ENCODE assay signal across 1 cellular context in genomic region chr4:76585897-76586360, GRCh38.
TF ChIP-seq lines count a peak whose summit lies in the region.

No MANE protein-coding gene starts in this region.

TF ChIP-seq in K562, 482 proteins besides CTCF, POLR2A, EP300 and RAD21 (continued from another document):
- TF ChIP-seq TAL1 (IDR thresholded peaks at IDR 0.05) (no peak), NRF1 (conservative IDR thresholded peaks at IDR 0.05 in 1 of 2, IDR thresholded peaks at IDR 0.05 in 1 of 2) (peak in 1 of 2 experiments; percentile 13; a peak in 1 of 4 replicates), ZNF696 (CRISPR knock-in tag; conservative IDR thresholded peaks at IDR 0.05) (no peak), ZC3H11A (IDR thresholded peaks at IDR 0.05; ENCODE audit: low read depth, low read length) (no peak), SMC3 (conservative IDR thresholded peaks at IDR 0.05; ENCODE audit: insufficient read depth, low read depth, low read length) (no peak), BCL6 (CRISPR knock-in tag; IDR thresholded peaks at IDR 0.05) (no peak), ZNF224 (CRISPR knock-in tag; IDR thresholded peaks at IDR 0.05) (no peak), BCOR (IDR thresholded peaks at IDR 0.05) (no peak), ZNF316 (IDR thresholded peaks at IDR 0.05) (no peak), L3MBTL2 (IDR thresholded peaks at IDR 0.05) (peak; percentile 27; the same call in 1 of the 2 replicates), RBBP5 (IDR thresholded peaks at IDR 0.05; ENCODE audit: borderline replicate concordance, insufficient read depth, low read length, poor library complexity, severe bottlenecking) (no peak), SPI1 (IDR thresholded peaks at IDR 0.05; ENCODE audit: borderline replicate concordance, low read depth, low read length) (peak; percentile 14; the same call in 1 of the 2 replicates), ZNF23 (CRISPR knock-in tag; IDR thresholded peaks at IDR 0.05) (no peak), NFE2 (IDR thresholded peaks at IDR 0.05; ENCODE audit: low read depth) (no peak), ATF3 (IDR thresholded peaks at IDR 0.05) (no peak), ATF3 (CRISPR knock-in tag; conservative IDR thresholded peaks at IDR 0.05) (no peak), CAMTA2 (CRISPR knock-in tag; conservative IDR thresholded peaks at IDR 0.05) (no peak), CHD4 (IDR thresholded peaks at IDR 0.05; ENCODE audit: insufficient read depth, insufficient replicate concordance, low read depth, low read length, poor library complexity, severe bottlenecking) (no peak), ATF1 (CRISPR knock-in tag; IDR thresholded peaks at IDR 0.05) (no peak), ATF1 (tag; IDR thresholded peaks at IDR 0.05) (no peak), HDAC3 (IDR thresholded peaks at IDR 0.05; ENCODE audit: borderline replicate concordance, partially characterized antibody) (no peak), PKNOX1 (IDR thresholded peaks at IDR 0.05) (peak; percentile 64), CBX8 (IDR thresholded peaks at IDR 0.05; ENCODE audit: borderline replicate concordance, extremely low read depth, low read depth, low read length, poor library complexity, severe bottlenecking) (no peak), HLTF (IDR thresholded peaks at IDR 0.05) (no peak), HDAC1 (IDR thresholded peaks at IDR 0.05) (no peak), ZBTB5 (IDR thresholded peaks at IDR 0.05) (no peak), EZH2 (IDR thresholded peaks at IDR 0.05; ENCODE audit: borderline replicate concordance, low read depth, low read length) (0 out of 2 replicates have a peak, but pooled peaks have one; percentile 19)
